Comparison of ENCODE assay signal across 14 cellular contexts in genomic region chr17:82088838-82089722, GRCh38.
"Had no signal": no experiment of that assay in that cellular context is flagged by ENCODE, and none has a peak within 500 bp of the region (broad histone marks: within the 10 kb centered on the region; RNA-seq: fewer than 3 reads in every experiment).

No MANE protein-coding gene starts in this region.

- H3K27ac ChIP-seq: epithelial cell of prostate, gastrocnemius medialis, sigmoid colon, upper lobe of left lung had no signal

- ATAC-seq: effector memory CD8-positive, alpha-beta T cell; gastrocnemius medialis; mucosa of descending colon; naive thymus-derived CD8-positive, alpha-beta T cell; stimulated activated naive CD8-positive, alpha-beta T cell treated with anti-CD3 and anti-CD28 coated beads, Interleukin-15, Interleukin-2, amounts not matched to agents 100 U/mL and 50 U/mL, for 24 hours had no signal

- DNase-seq: activated CD4-positive, alpha-beta T cell treated with anti-CD3 and anti-CD28 coated beads, Interleukin-2, amount 10 ng/mL, durations not matched to agents 7 days and 5 days; activated CD8-positive, alpha-beta memory T cell treated with anti-CD3 and anti-CD28 coated beads for 24 hours; activated naive CD4-positive, alpha-beta T cell treated with anti-CD3 and anti-CD28 coated beads, Interleukin-2, amount 10 ng/mL, durations not matched to agents 7 days and 5 days; cortex of kidney; effector memory CD8-positive, alpha-beta T cell; gastrocnemius medialis; nucleus accumbens; sigmoid colon; stimulated activated naive CD8-positive, alpha-beta T cell treated with anti-CD3 and anti-CD28 coated beads, Interleukin-15, Interleukin-2, amounts not matched to agents 100 U/mL and 50 U/mL, for 24 hours; T-helper 9 cell had no signal
